11 cellular contexts compared by ENCODE assay signal in the genomic region with DNA sequence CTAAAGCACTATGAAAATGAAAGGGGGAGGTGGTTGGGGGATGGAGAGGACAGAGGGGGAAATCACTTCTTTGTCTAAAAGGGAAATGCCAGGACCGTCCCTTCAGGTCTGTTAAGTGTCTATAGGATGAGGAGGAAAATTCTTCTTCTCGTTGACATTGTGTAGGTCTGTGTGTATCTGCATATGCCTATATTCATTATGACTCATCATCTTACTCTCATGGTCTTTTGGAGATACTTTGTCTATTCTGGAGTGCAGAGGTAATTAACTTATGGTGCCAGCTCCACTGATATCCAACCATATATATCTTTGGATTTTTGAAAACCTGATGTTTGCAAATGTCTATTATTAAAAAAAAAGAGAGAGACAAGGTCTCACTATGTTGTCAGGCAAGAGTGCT.
"Had no signal": no experiment of that assay in that cellular context is flagged by ENCODE, and none has a peak within 500 bp of the region (broad histone marks: within the 10 kb centered on the region; RNA-seq: fewer than 3 reads in every experiment).

No MANE protein-coding gene starts in this region.

- H3K4me2 ChIP-seq: SK-N-SH had no signal

- H3K27ac ChIP-seq: thyroid gland, WERI-Rb-1 had no signal

- DNase-seq: activated CD4-positive, alpha-beta T cell treated with anti-CD3 and anti-CD28 coated beads for 36 hours; activated CD8-positive, alpha-beta memory T cell treated with anti-CD3 and anti-CD28 coated beads, Interleukin-2, amount 50 U/mL, for 4 hours; activated CD8-positive, alpha-beta T cell treated with anti-CD3 and anti-CD28 coated beads for 36 hours; activated naive CD8-positive, alpha-beta T cell treated with anti-CD3 and anti-CD28 coated beads, Interleukin-2, amount 10 ng/mL, durations not matched to agents 7 days and 5 days; activated T-cell treated with anti-CD3 and anti-CD28 coated beads, Interleukin-2, amount 50 U/mL, for 72 hours; effector memory CD8-positive, alpha-beta T cell; SK-N-SH; stimulated activated CD4-positive, alpha-beta T cell treated with anti-CD3 and anti-CD28 coated beads, Interleukin-15, amount 100 ng/mL, for 24 hours; T-helper 1 cell; thyroid gland; WERI-Rb-1 had no signal

- H3K36me3 ChIP-seq: thyroid gland, WERI-Rb-1 had no signal

- H3K9ac ChIP-seq: SK-N-SH had no signal

- H3K9me2 ChIP-seq: SK-N-SH had no signal

- H3K4me3 ChIP-seq: thyroid gland had no signal

- H3K9me3 ChIP-seq: SK-N-SH, thyroid gland had no signal

- H3K27me3 ChIP-seq: thyroid gland had no signal

- ATAC-seq: activated CD4-positive, alpha-beta T cell treated with anti-CD3 and anti-CD28 coated beads for 36 hours; activated CD8-positive, alpha-beta T cell treated with anti-CD3 and anti-CD28 coated beads for 36 hours; activated T-cell treated with anti-CD3 and anti-CD28 coated beads, Interleukin-2, amount 50 U/mL, for 72 hours; effector memory CD8-positive, alpha-beta T cell had no signal
